ENCODE assay signal across 1 cellular context in the genomic region with DNA sequence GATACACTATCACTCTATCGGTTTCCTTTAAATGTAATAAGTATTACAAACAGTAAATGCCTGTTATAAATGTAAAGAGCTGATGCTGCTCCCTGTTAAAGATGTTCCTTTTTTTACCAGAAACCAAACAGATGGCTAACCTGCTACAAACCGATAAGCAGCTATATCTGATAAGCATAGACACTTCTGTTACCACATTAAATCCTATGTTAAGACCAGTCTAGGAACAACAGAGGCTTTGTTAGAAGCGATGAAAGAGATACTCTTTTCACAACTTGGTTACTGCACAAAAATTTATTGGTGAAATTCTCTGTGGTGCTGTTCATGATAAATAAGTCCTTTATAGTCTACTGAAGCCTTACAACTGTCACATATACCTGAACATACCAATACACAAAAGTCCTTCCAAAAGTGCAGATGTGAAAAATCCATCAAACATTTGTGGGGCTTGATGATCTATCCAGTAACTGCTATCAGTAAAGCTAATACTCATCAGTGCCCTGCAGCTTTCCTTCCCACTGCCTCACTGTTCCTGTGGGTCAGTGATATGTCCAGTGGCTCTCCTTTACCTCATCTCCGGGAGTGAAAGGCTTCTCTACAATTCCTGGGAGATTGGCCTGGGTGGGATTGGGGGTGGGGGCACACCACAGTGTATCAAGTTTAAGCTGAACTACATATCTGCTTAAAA.
TF ChIP-seq lines count a peak whose summit lies in the region.

No MANE protein-coding gene starts in this region.

TF ChIP-seq in K562, 482 proteins besides CTCF, POLR2A, EP300 and RAD21 (continued from another document):
- TF ChIP-seq, protein P1, sequence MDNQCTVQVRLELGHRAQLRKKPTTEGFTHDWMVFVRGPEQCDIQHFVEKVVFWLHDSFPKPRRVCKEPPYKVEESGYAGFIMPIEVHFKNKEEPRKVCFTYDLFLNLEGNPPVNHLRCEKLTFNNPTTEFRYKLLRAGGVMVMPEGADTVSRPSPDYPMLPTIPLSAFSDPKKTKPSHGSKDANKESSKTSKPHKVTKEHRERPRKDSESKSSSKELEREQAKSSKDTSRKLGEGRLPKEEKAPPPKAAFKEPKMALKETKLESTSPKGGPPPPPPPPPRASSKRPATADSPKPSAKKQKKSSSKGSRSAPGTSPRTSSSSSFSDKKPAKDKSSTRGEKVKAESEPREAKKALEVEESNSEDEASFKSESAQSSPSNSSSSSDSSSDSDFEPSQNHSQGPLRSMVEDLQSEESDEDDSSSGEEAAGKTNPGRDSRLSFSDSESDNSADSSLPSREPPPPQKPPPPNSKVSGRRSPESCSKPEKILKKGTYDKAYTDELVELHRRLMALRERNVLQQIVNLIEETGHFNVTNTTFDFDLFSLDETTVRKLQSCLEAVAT (IDR thresholded peaks at IDR 0.05): 0 out of 4 replicates have a peak, but pooled peaks of 1 of the 2 experiments have one; percentile 23
- TF ChIP-seq MYC (IDR thresholded peaks at IDR 0.05; ENCODE audit: low read depth, low read length) (peak; percentile 23; the same call in 1 of the 2 replicates), MYC (CRISPR knock-in tag; IDR thresholded peaks at IDR 0.05; ENCODE audit: borderline replicate concordance, low read depth) (no peak), TAL1 (IDR thresholded peaks at IDR 0.05) (peak; percentile 91), CCAR2 (IDR thresholded peaks at IDR 0.05; ENCODE audit: low read depth, low read length) (no peak), MEIS2 (IDR thresholded peaks at IDR 0.05; ENCODE audit: partially characterized antibody) (peak; percentile 89), ZNF764 (CRISPR knock-in tag; IDR thresholded peaks at IDR 0.05; ENCODE audit: low read depth) (no peak), ARID1B (IDR thresholded peaks at IDR 0.05) (peak; percentile 96), KLF16 (IDR thresholded peaks at IDR 0.05) (peak; percentile 88), HDAC3 (IDR thresholded peaks at IDR 0.05; ENCODE audit: borderline replicate concordance, partially characterized antibody) (peak; percentile 73), CC2D1A (IDR thresholded peaks at IDR 0.05) (peak; percentile 67; the same call in 1 of the 2 replicates), EP400 (IDR thresholded peaks at IDR 0.05) (0 out of 2 replicates have a peak, but pooled peaks have one; percentile 11), HDAC1 (IDR thresholded peaks at IDR 0.05) (peak in 1 of 2 experiments; percentile 48; a peak in 1 of 4 replicates), HLTF (IDR thresholded peaks at IDR 0.05) (no peak), IFI16 (CRISPR knock-in tag; IDR thresholded peaks at IDR 0.05) (no peak)
- TF ChIP-seq, protein P2, sequence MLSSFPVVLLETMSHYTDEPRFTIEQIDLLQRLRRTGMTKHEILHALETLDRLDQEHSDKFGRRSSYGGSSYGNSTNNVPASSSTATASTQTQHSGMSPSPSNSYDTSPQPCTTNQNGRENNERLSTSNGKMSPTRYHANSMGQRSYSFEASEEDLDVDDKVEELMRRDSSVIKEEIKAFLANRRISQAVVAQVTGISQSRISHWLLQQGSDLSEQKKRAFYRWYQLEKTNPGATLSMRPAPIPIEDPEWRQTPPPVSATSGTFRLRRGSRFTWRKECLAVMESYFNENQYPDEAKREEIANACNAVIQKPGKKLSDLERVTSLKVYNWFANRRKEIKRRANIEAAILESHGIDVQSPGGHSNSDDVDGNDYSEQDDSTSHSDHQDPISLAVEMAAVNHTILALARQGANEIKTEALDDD (IDR thresholded peaks at IDR 0.05): peak; percentile 95
- TF ChIP-seq, protein P3, sequence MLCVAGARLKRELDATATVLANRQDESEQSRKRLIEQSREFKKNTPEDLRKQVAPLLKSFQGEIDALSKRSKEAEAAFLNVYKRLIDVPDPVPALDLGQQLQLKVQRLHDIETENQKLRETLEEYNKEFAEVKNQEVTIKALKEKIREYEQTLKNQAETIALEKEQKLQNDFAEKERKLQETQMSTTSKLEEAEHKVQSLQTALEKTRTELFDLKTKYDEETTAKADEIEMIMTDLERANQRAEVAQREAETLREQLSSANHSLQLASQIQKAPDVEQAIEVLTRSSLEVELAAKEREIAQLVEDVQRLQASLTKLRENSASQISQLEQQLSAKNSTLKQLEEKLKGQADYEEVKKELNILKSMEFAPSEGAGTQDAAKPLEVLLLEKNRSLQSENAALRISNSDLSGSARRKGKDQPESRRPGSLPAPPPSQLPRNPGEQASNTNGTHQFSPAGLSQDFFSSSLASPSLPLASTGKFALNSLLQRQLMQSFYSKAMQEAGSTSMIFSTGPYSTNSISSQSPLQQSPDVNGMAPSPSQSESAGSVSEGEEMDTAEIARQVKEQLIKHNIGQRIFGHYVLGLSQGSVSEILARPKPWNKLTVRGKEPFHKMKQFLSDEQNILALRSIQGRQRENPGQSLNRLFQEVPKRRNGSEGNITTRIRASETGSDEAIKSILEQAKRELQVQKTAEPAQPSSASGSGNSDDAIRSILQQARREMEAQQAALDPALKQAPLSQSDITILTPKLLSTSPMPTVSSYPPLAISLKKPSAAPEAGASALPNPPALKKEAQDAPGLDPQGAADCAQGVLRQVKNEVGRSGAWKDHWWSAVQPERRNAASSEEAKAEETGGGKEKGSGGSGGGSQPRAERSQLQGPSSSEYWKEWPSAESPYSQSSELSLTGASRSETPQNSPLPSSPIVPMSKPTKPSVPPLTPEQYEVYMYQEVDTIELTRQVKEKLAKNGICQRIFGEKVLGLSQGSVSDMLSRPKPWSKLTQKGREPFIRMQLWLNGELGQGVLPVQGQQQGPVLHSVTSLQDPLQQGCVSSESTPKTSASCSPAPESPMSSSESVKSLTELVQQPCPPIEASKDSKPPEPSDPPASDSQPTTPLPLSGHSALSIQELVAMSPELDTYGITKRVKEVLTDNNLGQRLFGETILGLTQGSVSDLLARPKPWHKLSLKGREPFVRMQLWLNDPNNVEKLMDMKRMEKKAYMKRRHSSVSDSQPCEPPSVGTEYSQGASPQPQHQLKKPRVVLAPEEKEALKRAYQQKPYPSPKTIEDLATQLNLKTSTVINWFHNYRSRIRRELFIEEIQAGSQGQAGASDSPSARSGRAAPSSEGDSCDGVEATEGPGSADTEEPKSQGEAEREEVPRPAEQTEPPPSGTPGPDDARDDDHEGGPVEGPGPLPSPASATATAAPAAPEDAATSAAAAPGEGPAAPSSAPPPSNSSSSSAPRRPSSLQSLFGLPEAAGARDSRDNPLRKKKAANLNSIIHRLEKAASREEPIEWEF (CRISPR knock-in tag; IDR thresholded peaks at IDR 0.05): no peak
- TF ChIP-seq, protein P4, sequence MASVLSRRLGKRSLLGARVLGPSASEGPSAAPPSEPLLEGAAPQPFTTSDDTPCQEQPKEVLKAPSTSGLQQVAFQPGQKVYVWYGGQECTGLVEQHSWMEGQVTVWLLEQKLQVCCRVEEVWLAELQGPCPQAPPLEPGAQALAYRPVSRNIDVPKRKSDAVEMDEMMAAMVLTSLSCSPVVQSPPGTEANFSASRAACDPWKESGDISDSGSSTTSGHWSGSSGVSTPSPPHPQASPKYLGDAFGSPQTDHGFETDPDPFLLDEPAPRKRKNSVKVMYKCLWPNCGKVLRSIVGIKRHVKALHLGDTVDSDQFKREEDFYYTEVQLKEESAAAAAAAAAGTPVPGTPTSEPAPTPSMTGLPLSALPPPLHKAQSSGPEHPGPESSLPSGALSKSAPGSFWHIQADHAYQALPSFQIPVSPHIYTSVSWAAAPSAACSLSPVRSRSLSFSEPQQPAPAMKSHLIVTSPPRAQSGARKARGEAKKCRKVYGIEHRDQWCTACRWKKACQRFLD (CRISPR knock-in tag; IDR thresholded peaks at IDR 0.05): no peak
- TF ChIP-seq, protein P5, sequence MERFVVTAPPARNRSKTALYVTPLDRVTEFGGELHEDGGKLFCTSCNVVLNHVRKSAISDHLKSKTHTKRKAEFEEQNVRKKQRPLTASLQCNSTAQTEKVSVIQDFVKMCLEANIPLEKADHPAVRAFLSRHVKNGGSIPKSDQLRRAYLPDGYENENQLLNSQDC (CRISPR knock-in tag; IDR thresholded peaks at IDR 0.05): no peak
- TF ChIP-seq, protein P6, sequence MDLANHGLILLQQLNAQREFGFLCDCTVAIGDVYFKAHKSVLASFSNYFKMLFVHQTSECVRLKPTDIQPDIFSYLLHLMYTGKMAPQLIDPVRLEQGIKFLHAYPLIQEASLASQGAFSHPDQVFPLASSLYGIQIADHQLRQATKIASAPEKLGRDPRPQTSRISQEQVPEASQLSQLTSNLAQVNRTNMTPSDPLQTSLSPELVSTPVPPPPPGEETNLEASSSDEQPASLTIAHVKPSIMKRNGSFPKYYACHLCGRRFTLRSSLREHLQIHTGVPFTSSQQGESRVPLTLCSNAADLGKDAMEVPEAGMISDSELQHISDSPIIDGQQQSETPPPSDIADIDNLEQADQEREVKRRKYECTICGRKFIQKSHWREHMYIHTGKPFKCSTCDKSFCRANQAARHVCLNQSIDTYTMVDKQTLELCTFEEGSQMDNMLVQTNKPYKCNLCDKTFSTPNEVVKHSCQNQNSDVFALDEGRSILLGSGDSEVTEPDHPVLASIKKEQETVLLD (IDR thresholded peaks at IDR 0.05): no peak
- TF ChIP-seq, protein P7, sequence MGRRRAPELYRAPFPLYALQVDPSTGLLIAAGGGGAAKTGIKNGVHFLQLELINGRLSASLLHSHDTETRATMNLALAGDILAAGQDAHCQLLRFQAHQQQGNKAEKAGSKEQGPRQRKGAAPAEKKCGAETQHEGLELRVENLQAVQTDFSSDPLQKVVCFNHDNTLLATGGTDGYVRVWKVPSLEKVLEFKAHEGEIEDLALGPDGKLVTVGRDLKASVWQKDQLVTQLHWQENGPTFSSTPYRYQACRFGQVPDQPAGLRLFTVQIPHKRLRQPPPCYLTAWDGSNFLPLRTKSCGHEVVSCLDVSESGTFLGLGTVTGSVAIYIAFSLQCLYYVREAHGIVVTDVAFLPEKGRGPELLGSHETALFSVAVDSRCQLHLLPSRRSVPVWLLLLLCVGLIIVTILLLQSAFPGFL (CRISPR knock-in tag; IDR thresholded peaks at IDR 0.05): no peak
TF ChIP-seq in K562: peak in this region for 68.
